ENCODE assay signal across 20 cellular contexts in the genomic region with DNA sequence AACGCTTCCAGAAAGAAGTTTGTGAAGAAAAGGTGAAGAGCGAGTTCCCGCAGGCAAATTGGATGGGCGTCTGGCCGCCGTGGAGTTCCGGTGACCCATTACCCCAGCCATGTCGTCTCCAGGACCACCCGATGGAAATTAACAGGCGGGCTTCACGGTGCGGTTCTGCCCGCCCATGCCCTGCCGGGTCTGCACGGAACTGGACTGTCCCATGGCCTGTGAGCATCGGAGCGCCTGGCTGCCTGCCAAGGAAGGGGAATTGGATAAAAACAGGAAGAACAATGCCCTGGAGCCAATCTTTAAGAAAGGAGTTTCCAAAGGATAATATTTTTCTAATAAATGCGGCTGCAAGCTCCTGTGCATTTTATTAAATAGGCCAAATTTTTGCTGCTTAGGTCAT.
"Had no signal": no experiment of that assay in that cellular context is flagged by ENCODE, and none has a peak within 500 bp of the region (broad histone marks: within the 10 kb centered on the region; RNA-seq: fewer than 3 reads in every experiment).

No MANE protein-coding gene starts in this region.

- DNase-seq: activated B cell treated with CpG ODN at 0.5 μM for 24 hours; activated CD4-positive, alpha-beta T cell treated with anti-CD3 and anti-CD28 coated beads for 4 hours; activated CD8-positive, alpha-beta T cell treated with anti-CD3 and anti-CD28 coated beads for 36 hours; activated naive CD4-positive, alpha-beta T cell treated with Interleukin-2 at 50 U/mL for 16 hours; activated naive CD8-positive, alpha-beta T cell treated with anti-CD3 and anti-CD28 coated beads, Interleukin-2, amount 10 ng/mL, durations not matched to agents 7 days and 5 days; activated T-cell treated with anti-CD3 and anti-CD28 coated beads, Interleukin-2, amount 50 U/mL, for 1 hour; caudate nucleus; midbrain; stimulated activated naive CD8-positive, alpha-beta T cell treated with anti-CD3 and anti-CD28 coated beads, Interleukin-15, amount 100 ng/mL, for 72 hours; T-cell; transverse colon had no signal

- H3K36me3 ChIP-seq: gastroesophageal sphincter, pancreas, suprapubic skin, transverse colon had no signal

- FAIRE-seq: colon, endometrium, pancreas had no signal

- H3K27ac ChIP-seq: body of pancreas, gastroesophageal sphincter, pancreas, suprapubic skin, transverse colon had no signal

- H3K4me1 Mint-ChIP-seq: activated B cell treated with CpG ODN at 0.5 μM for 24 hours; activated naive CD8-positive, alpha-beta T cell treated with anti-CD3 and anti-CD28 coated beads, Interleukin-2, amount 10 ng/mL, durations not matched to agents 7 days and 5 days; activated T-helper 17 cell treated with anti-CD3 and anti-CD28 coated beads, Interleukin-2, amount 50 U/mL, for 72 hours; stimulated activated naive CD8-positive, alpha-beta T cell treated with anti-CD3 and anti-CD28 coated beads, Interleukin-15, amount 100 ng/mL, for 72 hours; T-cell had no signal

- H3K27me3 Mint-ChIP-seq: activated B cell treated with CpG ODN at 0.5 μM for 24 hours; activated naive CD8-positive, alpha-beta T cell treated with anti-CD3 and anti-CD28 coated beads, Interleukin-2, amount 10 ng/mL, durations not matched to agents 7 days and 5 days; activated T-helper 17 cell treated with anti-CD3 and anti-CD28 coated beads, Interleukin-2, amount 50 U/mL, for 72 hours; stimulated activated naive CD8-positive, alpha-beta T cell treated with anti-CD3 and anti-CD28 coated beads, Interleukin-15, amount 100 ng/mL, for 72 hours; T-cell had no signal

- H3K27me3 ChIP-seq: body of pancreas, gastroesophageal sphincter, pancreas, suprapubic skin, transverse colon had no signal

- H3K4me3 ChIP-seq: body of pancreas, gastroesophageal sphincter, lung, pancreas, suprapubic skin, transverse colon had no signal

- H3K4me3 Mint-ChIP-seq: activated B cell treated with CpG ODN at 0.5 μM for 24 hours; activated CD8-positive, alpha-beta T cell treated with anti-CD3 and anti-CD28 coated beads for 36 hours; activated naive CD8-positive, alpha-beta T cell treated with anti-CD3 and anti-CD28 coated beads, Interleukin-2, amount 10 ng/mL, durations not matched to agents 7 days and 5 days; activated T-helper 17 cell treated with anti-CD3 and anti-CD28 coated beads, Interleukin-2, amount 50 U/mL, for 72 hours; stimulated activated naive CD8-positive, alpha-beta T cell treated with anti-CD3 and anti-CD28 coated beads, Interleukin-15, amount 100 ng/mL, for 72 hours; T-cell had no signal

- H3K4me1 ChIP-seq: body of pancreas, gastroesophageal sphincter, pancreas, suprapubic skin, transverse colon had no signal

- H3K27ac Mint-ChIP-seq: activated B cell treated with CpG ODN at 0.5 μM for 24 hours; activated CD8-positive, alpha-beta T cell treated with anti-CD3 and anti-CD28 coated beads for 36 hours; activated naive CD8-positive, alpha-beta T cell treated with anti-CD3 and anti-CD28 coated beads, Interleukin-2, amount 10 ng/mL, durations not matched to agents 7 days and 5 days; activated T-helper 17 cell treated with anti-CD3 and anti-CD28 coated beads, Interleukin-2, amount 50 U/mL, for 72 hours; stimulated activated naive CD8-positive, alpha-beta T cell treated with anti-CD3 and anti-CD28 coated beads, Interleukin-15, amount 100 ng/mL, for 72 hours; T-cell had no signal

- ATAC-seq: activated CD8-positive, alpha-beta T cell treated with anti-CD3 and anti-CD28 coated beads for 36 hours; activated T-helper 17 cell treated with anti-CD3 and anti-CD28 coated beads, Interleukin-2, amount 50 U/mL, for 72 hours; body of pancreas; gastroesophageal sphincter; SK-N-SH treated with all-trans-retinoic acid at 6 μM for 48 hours; stimulated activated naive CD8-positive, alpha-beta T cell treated with anti-CD3 and anti-CD28 coated beads, Interleukin-15, amount 100 ng/mL, for 72 hours; T-cell had no signal

- H3K9me3 Mint-ChIP-seq: activated B cell treated with CpG ODN at 0.5 μM for 24 hours; activated naive CD8-positive, alpha-beta T cell treated with anti-CD3 and anti-CD28 coated beads, Interleukin-2, amount 10 ng/mL, durations not matched to agents 7 days and 5 days; activated T-helper 17 cell treated with anti-CD3 and anti-CD28 coated beads, Interleukin-2, amount 50 U/mL, for 72 hours; stimulated activated naive CD8-positive, alpha-beta T cell treated with anti-CD3 and anti-CD28 coated beads, Interleukin-15, amount 100 ng/mL, for 72 hours had no signal

- H3K9me3 ChIP-seq: body of pancreas, gastroesophageal sphincter, pancreas, suprapubic skin, transverse colon had no signal

- H3K36me3 Mint-ChIP-seq: activated naive CD8-positive, alpha-beta T cell treated with anti-CD3 and anti-CD28 coated beads, Interleukin-2, amount 10 ng/mL, durations not matched to agents 7 days and 5 days; T-cell had no signal
